In the genomic region with DNA sequence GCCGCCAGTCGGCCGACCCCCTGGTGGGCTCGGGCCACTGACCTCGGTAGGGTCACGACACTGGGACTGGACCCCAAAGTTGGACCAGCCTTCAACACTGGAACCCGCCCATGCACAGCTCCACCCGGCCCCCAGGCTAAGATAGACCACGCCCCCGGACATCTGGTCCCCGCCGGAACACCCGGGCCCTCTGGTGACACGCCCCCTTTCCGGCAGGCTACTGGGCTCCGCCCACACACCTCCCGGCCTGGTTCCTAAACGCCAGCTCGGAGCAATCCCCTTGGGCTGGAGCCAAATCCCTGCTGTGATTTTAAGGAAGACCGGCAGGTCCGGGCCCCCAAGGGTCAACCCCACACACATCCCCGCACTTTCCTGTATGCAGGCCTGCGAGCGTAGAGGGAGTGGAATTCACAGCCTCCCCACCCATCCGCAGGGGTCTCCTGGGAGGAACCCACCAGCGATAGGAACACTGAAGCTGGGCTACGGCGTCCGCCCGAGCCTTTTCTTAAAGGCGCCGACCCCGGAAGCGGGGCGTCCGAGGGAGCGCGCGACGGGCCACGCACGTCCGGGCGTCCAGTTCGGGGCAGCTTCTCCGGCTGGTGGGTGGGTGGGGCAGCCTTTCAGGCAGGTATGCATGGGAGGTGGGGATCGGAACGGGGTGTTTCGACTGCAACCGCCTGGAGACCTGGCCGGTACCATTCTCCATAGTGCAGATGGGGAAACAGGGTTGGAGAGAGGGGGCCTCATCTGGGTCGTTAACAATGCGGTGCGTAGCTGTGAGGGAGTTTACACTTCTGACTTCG, we compare ENCODE assay signal across 1 cellular context.
TF ChIP-seq lines count a peak whose summit lies in the region.

A gene with protein sequence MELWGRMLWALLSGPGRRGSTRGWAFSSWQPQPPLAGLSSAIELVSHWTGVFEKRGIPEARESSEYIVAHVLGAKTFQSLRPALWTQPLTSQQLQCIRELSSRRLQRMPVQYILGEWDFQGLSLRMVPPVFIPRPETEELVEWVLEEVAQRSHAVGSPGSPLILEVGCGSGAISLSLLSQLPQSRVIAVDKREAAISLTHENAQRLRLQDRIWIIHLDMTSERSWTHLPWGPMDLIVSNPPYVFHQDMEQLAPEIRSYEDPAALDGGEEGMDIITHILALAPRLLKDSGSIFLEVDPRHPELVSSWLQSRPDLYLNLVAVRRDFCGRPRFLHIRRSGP (plus strand): TSS at position 576 of the 803 bp plus-strand sequence. CDS start 1,583 bp downstream, outside the sequence.

TF ChIP-seq in K562, 482 proteins besides CTCF, POLR2A, EP300 and RAD21 (continued from another document):
- TF ChIP-seq, protein P1, sequence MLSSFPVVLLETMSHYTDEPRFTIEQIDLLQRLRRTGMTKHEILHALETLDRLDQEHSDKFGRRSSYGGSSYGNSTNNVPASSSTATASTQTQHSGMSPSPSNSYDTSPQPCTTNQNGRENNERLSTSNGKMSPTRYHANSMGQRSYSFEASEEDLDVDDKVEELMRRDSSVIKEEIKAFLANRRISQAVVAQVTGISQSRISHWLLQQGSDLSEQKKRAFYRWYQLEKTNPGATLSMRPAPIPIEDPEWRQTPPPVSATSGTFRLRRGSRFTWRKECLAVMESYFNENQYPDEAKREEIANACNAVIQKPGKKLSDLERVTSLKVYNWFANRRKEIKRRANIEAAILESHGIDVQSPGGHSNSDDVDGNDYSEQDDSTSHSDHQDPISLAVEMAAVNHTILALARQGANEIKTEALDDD (IDR thresholded peaks at IDR 0.05): no peak
- TF ChIP-seq EP400 (IDR thresholded peaks at IDR 0.05): peak; percentile 93
- TF ChIP-seq, protein P2, sequence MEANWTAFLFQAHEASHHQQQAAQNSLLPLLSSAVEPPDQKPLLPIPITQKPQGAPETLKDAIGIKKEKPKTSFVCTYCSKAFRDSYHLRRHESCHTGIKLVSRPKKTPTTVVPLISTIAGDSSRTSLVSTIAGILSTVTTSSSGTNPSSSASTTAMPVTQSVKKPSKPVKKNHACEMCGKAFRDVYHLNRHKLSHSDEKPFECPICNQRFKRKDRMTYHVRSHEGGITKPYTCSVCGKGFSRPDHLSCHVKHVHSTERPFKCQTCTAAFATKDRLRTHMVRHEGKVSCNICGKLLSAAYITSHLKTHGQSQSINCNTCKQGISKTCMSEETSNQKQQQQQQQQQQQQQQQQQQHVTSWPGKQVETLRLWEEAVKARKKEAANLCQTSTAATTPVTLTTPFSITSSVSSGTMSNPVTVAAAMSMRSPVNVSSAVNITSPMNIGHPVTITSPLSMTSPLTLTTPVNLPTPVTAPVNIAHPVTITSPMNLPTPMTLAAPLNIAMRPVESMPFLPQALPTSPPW (CRISPR knock-in tag; IDR thresholded peaks at IDR 0.05): peak; percentile 72
- TF ChIP-seq FOXK1 (CRISPR knock-in tag; IDR thresholded peaks at IDR 0.05; ENCODE audit: borderline replicate concordance): no peak
- TF ChIP-seq ZNF24 (IDR thresholded peaks at IDR 0.05): no peak
- TF ChIP-seq NCOA4 (IDR thresholded peaks at IDR 0.05; ENCODE audit: partially characterized antibody): no peak
- TF ChIP-seq MTF1 (CRISPR knock-in tag; IDR thresholded peaks at IDR 0.05; ENCODE audit: borderline replicate concordance): no peak
- 0 out of 2 replicates have a peak, but pooled peaks have one; percentile 50 for TF ChIP-seq NR1H2 (CRISPR knock-in tag; IDR thresholded peaks at IDR 0.05)
- TF ChIP-seq HCFC1 (IDR thresholded peaks at IDR 0.05; ENCODE audit: low read depth, low read length): peak; percentile 84
- no peak for TF ChIP-seq ZNF695 (CRISPR knock-in tag; IDR thresholded peaks at IDR 0.05)
- peak; percentile 32 for TF ChIP-seq PCBP1 (IDR thresholded peaks at IDR 0.05; ENCODE audit: low read depth, low read length, poor library complexity, severe bottlenecking)
- TF ChIP-seq GATAD2A (IDR thresholded peaks at IDR 0.05): peak; percentile 75; the same call in 1 of the 2 replicates
- TF ChIP-seq GATAD2B (IDR thresholded peaks at IDR 0.05; ENCODE audit: borderline replicate concordance): peak; percentile 82
- TF ChIP-seq DDX20 (tag; IDR thresholded peaks at IDR 0.05; ENCODE audit: low read depth): no peak
- TF ChIP-seq, protein P3, sequence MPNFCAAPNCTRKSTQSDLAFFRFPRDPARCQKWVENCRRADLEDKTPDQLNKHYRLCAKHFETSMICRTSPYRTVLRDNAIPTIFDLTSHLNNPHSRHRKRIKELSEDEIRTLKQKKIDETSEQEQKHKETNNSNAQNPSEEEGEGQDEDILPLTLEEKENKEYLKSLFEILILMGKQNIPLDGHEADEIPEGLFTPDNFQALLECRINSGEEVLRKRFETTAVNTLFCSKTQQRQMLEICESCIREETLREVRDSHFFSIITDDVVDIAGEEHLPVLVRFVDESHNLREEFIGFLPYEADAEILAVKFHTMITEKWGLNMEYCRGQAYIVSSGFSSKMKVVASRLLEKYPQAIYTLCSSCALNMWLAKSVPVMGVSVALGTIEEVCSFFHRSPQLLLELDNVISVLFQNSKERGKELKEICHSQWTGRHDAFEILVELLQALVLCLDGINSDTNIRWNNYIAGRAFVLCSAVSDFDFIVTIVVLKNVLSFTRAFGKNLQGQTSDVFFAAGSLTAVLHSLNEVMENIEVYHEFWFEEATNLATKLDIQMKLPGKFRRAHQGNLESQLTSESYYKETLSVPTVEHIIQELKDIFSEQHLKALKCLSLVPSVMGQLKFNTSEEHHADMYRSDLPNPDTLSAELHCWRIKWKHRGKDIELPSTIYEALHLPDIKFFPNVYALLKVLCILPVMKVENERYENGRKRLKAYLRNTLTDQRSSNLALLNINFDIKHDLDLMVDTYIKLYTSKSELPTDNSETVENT (CRISPR knock-in tag; IDR thresholded peaks at IDR 0.05): no peak
- TF ChIP-seq, protein P4, sequence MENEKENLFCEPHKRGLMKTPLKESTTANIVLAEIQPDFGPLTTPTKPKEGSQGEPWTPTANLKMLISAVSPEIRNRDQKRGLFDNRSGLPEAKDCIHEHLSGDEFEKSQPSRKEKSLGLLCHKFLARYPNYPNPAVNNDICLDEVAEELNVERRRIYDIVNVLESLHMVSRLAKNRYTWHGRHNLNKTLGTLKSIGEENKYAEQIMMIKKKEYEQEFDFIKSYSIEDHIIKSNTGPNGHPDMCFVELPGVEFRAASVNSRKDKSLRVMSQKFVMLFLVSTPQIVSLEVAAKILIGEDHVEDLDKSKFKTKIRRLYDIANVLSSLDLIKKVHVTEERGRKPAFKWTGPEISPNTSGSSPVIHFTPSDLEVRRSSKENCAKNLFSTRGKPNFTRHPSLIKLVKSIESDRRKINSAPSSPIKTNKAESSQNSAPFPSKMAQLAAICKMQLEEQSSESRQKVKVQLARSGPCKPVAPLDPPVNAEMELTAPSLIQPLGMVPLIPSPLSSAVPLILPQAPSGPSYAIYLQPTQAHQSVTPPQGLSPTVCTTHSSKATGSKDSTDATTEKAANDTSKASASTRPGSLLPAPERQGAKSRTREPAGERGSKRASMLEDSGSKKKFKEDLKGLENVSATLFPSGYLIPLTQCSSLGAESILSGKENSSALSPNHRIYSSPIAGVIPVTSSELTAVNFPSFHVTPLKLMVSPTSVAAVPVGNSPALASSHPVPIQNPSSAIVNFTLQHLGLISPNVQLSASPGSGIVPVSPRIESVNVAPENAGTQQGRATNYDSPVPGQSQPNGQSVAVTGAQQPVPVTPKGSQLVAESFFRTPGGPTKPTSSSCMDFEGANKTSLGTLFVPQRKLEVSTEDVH (IDR thresholded peaks at IDR 0.05; ENCODE audit: low read depth, partially characterized antibody): peak; percentile 91
- no peak for TF ChIP-seq L3MBTL2 (IDR thresholded peaks at IDR 0.05)
- TF ChIP-seq, protein P5, sequence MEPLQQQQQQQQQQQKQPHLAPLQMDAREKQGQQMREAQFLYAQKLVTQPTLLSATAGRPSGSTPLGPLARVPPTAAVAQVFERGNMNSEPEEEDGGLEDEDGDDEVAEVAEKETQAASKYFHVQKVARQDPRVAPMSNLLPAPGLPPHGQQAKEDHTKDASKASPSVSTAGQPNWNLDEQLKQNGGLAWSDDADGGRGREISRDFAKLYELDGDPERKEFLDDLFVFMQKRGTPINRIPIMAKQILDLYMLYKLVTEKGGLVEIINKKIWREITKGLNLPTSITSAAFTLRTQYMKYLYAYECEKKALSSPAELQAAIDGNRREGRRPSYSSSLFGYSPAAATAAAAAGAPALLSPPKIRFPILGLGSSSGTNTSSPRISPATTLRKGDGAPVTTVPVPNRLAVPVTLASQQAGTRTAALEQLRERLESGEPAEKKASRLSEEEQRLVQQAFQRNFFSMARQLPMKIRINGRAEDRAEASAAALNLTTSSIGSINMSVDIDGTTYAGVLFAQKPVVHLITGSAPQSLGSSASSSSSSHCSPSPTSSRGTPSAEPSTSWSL (CRISPR knock-in tag; IDR thresholded peaks at IDR 0.05; ENCODE audit: borderline replicate concordance): no peak
- TF ChIP-seq, protein P6, sequence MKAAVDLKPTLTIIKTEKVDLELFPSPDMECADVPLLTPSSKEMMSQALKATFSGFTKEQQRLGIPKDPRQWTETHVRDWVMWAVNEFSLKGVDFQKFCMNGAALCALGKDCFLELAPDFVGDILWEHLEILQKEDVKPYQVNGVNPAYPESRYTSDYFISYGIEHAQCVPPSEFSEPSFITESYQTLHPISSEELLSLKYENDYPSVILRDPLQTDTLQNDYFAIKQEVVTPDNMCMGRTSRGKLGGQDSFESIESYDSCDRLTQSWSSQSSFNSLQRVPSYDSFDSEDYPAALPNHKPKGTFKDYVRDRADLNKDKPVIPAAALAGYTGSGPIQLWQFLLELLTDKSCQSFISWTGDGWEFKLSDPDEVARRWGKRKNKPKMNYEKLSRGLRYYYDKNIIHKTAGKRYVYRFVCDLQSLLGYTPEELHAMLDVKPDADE (conservative IDR thresholded peaks at IDR 0.05; ENCODE audit: control insufficient read depth, low read depth, low read length): 0 out of 2 replicates have a peak, but pooled peaks have one; percentile 37
- TF ChIP-seq RBM17 (IDR thresholded peaks at IDR 0.05; ENCODE audit: borderline replicate concordance, low read depth, low read length): no peak
- TF ChIP-seq HDAC6 (IDR thresholded peaks at IDR 0.05; ENCODE audit: low read depth, low read length): no peak
- TF ChIP-seq, protein P7, sequence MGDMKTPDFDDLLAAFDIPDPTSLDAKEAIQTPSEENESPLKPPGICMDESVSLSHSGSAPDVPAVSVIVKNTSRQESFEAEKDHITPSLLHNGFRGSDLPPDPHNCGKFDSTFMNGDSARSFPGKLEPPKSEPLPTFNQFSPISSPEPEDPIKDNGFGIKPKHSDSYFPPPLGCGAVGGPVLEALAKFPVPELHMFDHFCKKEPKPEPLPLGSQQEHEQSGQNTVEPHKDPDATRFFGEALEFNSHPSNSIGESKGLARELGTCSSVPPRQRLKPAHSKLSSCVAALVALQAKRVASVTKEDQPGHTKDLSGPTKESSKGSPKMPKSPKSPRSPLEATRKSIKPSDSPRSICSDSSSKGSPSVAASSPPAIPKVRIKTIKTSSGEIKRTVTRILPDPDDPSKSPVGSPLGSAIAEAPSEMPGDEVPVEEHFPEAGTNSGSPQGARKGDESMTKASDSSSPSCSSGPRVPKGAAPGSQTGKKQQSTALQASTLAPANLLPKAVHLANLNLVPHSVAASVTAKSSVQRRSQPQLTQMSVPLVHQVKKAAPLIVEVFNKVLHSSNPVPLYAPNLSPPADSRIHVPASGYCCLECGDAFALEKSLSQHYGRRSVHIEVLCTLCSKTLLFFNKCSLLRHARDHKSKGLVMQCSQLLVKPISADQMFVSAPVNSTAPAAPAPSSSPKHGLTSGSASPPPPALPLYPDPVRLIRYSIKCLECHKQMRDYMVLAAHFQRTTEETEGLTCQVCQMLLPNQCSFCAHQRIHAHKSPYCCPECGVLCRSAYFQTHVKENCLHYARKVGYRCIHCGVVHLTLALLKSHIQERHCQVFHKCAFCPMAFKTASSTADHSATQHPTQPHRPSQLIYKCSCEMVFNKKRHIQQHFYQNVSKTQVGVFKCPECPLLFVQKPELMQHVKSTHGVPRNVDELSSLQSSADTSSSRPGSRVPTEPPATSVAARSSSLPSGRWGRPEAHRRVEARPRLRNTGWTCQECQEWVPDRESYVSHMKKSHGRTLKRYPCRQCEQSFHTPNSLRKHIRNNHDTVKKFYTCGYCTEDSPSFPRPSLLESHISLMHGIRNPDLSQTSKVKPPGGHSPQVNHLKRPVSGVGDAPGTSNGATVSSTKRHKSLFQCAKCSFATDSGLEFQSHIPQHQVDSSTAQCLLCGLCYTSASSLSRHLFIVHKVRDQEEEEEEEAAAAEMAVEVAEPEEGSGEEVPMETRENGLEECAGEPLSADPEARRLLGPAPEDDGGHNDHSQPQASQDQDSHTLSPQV (IDR thresholded peaks at IDR 0.05): no peak
- TF ChIP-seq PTTG1 (tag; IDR thresholded peaks at IDR 0.05; ENCODE audit: low read depth): no peak
- TF ChIP-seq ZNF175 (CRISPR knock-in tag; IDR thresholded peaks at IDR 0.05; ENCODE audit: low read depth): no peak
- TF ChIP-seq KDM4B (IDR thresholded peaks at IDR 0.05; ENCODE audit: borderline replicate concordance in 2 of 2, low read depth in 1 of 2): peak in 1 of 2 experiments; percentile 58; a peak in 1 of 4 replicates
- peak; percentile 90 for TF ChIP-seq TBP (optimal IDR thresholded peaks at IDR 0.05; ENCODE audit: low read depth, low read length)
- TF ChIP-seq ZBED1 (IDR thresholded peaks at IDR 0.05): no peak
- TF ChIP-seq ZNF143 (CRISPR knock-in tag; IDR thresholded peaks at IDR 0.05): no peak
